Comparison of ENCODE assay signal across 28 cellular contexts in genomic region chr2:11013196-11013595, GRCh38.
"Had no signal": no experiment of that assay in that cellular context is flagged by ENCODE, and none has a peak within 500 bp of the region (broad histone marks: within the 10 kb centered on the region; RNA-seq: fewer than 3 reads in every experiment).

No MANE protein-coding gene starts in this region.

- FAIRE-seq: colon had no signal

- H3K27ac ChIP-seq: adrenal gland, body of pancreas, esophagus muscularis mucosa, foreskin keratinocyte, gastrocnemius medialis had no signal

- H3K4me3 ChIP-seq: adrenal gland, body of pancreas, esophagus muscularis mucosa, gastrocnemius medialis had no signal

- H3K36me3 ChIP-seq: adrenal gland, esophagus muscularis mucosa, gastrocnemius medialis had no signal

- H3K9me3 ChIP-seq: adrenal gland, body of pancreas, gastrocnemius medialis had no signal

- DNase-seq: activated CD4-positive, alpha-beta memory T cell treated with anti-CD3 and anti-CD28 coated beads for 36 hours; activated CD4-positive, alpha-beta T cell treated with anti-CD3 and anti-CD28 coated beads for 36 hours; activated CD4-positive, alpha-beta T cell treated with anti-CD3 and anti-CD28 coated beads, Interleukin-2, amount 10 ng/mL, durations not matched to agents 24 days and 14 days; activated CD4-positive, CD25-positive, alpha-beta regulatory T cell; activated CD4-positive, CD25-positive, alpha-beta regulatory T cell treated with anti-CD3 and anti-CD28 coated beads, Interleukin-2, amount 50 U/mL, for 72 hours; activated CD8-positive, alpha-beta memory T cell treated with anti-CD3 and anti-CD28 coated beads, Interleukin-2, amount 10 ng/mL, durations not matched to agents 7 days and 5 days; activated CD8-positive, alpha-beta memory T cell treated with anti-CD3 and anti-CD28 coated beads, Interleukin-2, amount 50 U/mL, for 4 hours; activated CD8-positive, alpha-beta T cell treated with anti-CD3 and anti-CD28 coated beads, Interleukin-2, amount 10 ng/mL, durations not matched to agents 7 days and 5 days; activated effector memory CD4-positive, alpha-beta T cell treated with anti-CD3 and anti-CD28 coated beads, Interleukin-2, amount 50 U/mL, for 16 hours; activated naive CD4-positive, alpha-beta T cell treated with anti-CD3 and anti-CD28 coated beads for 36 hours; activated naive CD8-positive, alpha-beta T cell treated with anti-CD3 and anti-CD28 coated beads for 36 hours; activated naive CD8-positive, alpha-beta T cell treated with anti-CD3 and anti-CD28 coated beads, Interleukin-2, amount 50 U/mL, for 24 hours; activated T-cell treated with anti-CD3 and anti-CD28 coated beads, Interleukin-2, amount 50 U/mL, for 1 hour; activated T-cell treated with anti-CD3 and anti-CD28 coated beads, Interleukin-2, amount 50 U/mL, for 48 hours; amygdala; aorta; body of pancreas; effector memory CD4-positive, alpha-beta T cell; erythroblast; foreskin keratinocyte; gastrocnemius medialis; glutamatergic neuron; T-helper 1 cell; T-helper 17 cell; T1000 had no signal

- H3K4me1 ChIP-seq: adrenal gland, esophagus muscularis mucosa, foreskin keratinocyte, gastrocnemius medialis had no signal

- H3K27me3 ChIP-seq: body of pancreas had no signal

- ATAC-seq: activated CD4-positive, alpha-beta T cell treated with anti-CD3 and anti-CD28 coated beads for 36 hours; activated CD8-positive, alpha-beta memory T cell treated with anti-CD3 and anti-CD28 coated beads, Interleukin-2, amount 10 ng/mL, durations not matched to agents 7 days and 5 days; activated CD8-positive, alpha-beta T cell treated with anti-CD3 and anti-CD28 coated beads, Interleukin-2, amount 10 ng/mL, durations not matched to agents 7 days and 5 days; activated naive CD8-positive, alpha-beta T cell treated with anti-CD3 and anti-CD28 coated beads, Interleukin-2, amount 50 U/mL, for 24 hours; body of pancreas; foreskin keratinocyte; gastrocnemius medialis; T-helper 17 cell had no signal
